ENCODE assay signal across 24 cellular contexts in genomic region chr11:126755494-126755893, GRCh38.
"Had no signal": no experiment of that assay in that cellular context is flagged by ENCODE, and none has a peak within 500 bp of the region (broad histone marks: within the 10 kb centered on the region; RNA-seq: fewer than 3 reads in every experiment).

No MANE protein-coding gene starts in this region.

- H3K27ac Mint-ChIP-seq: endodermal cell; memory B cell; mesothelial cell of epicardium; natural killer cell; stimulated activated naive B cell treated with anti-CD40 and anti-IgM and Interleukin-4, amounts not matched to agents 10 μg/mL and 1 μg/mL and 100 μg/mL, for 72 hours; stimulated activated naive CD8-positive, alpha-beta T cell treated with anti-CD3 and anti-CD28 coated beads, Interleukin-15, amount 100 ng/mL, for 72 hours had no signal

- H3K9me3 Mint-ChIP-seq: natural killer cell; stimulated activated naive B cell treated with anti-CD40 and anti-IgM and Interleukin-4, amounts not matched to agents 10 μg/mL and 1 μg/mL and 100 μg/mL, for 72 hours; stimulated activated naive CD8-positive, alpha-beta T cell treated with anti-CD3 and anti-CD28 coated beads, Interleukin-15, amount 100 ng/mL, for 72 hours had no signal

- ATAC-seq: heart right ventricle; lower lobe of right lung; natural killer cell; psoas muscle; stimulated activated naive B cell treated with anti-CD40 and anti-IgM and Interleukin-4, amounts not matched to agents 10 μg/mL and 1 μg/mL and 100 μg/mL, for 72 hours; stimulated activated naive CD8-positive, alpha-beta T cell treated with anti-CD3 and anti-CD28 coated beads, Interleukin-15, amount 100 ng/mL, for 72 hours; upper lobe of right lung had no signal

- H3K9ac ChIP-seq: parathyroid adenoma had no signal

- H3K36me3 ChIP-seq: colonic mucosa, heart right ventricle, left lung, lower lobe of right lung, sigmoid colon, tibial nerve, upper lobe of right lung had no signal

- H2AFZ ChIP-seq: parathyroid adenoma had no signal

- H3K9me3 ChIP-seq: colonic mucosa, heart right ventricle, left lung, lower lobe of right lung, psoas muscle, sigmoid colon, testis, tibial nerve, upper lobe of right lung had no signal

- DNase-seq: colonic mucosa; dermis blood vessel endothelial cell; endodermal cell; erythroblast; foreskin melanocyte; heart right ventricle; hypothalamus; islet precursor cell; left lung; lower lobe of right lung; natural killer cell; psoas muscle; sigmoid colon; stimulated activated CD4-positive, alpha-beta T cell treated with anti-CD3 and anti-CD28 coated beads, Interleukin-2, amount 100 ng/mL, for 24 hours; stimulated activated CD4-positive, alpha-beta T cell treated with anti-CD3 and anti-CD28 coated beads, Interleukin-4, amount 100 ng/mL, for 4 hours; stimulated activated naive B cell treated with anti-CD40 and anti-IgM and Interleukin-4, amounts not matched to agents 10 μg/mL and 1 μg/mL and 100 μg/mL, for 72 hours; stimulated activated naive CD8-positive, alpha-beta T cell treated with anti-CD3 and anti-CD28 coated beads, Interleukin-15, amount 100 ng/mL, for 72 hours; testis; upper lobe of right lung had no signal

- H3K4me1 ChIP-seq: colonic mucosa, heart right ventricle, left lung, lower lobe of right lung, parathyroid adenoma, psoas muscle, sigmoid colon, testis, tibial nerve, upper lobe of right lung had no signal

- H3K4me3 Mint-ChIP-seq: endodermal cell; memory B cell; mesothelial cell of epicardium; natural killer cell; stimulated activated naive B cell treated with anti-CD40 and anti-IgM and Interleukin-4, amounts not matched to agents 10 μg/mL and 1 μg/mL and 100 μg/mL, for 72 hours; stimulated activated naive CD8-positive, alpha-beta T cell treated with anti-CD3 and anti-CD28 coated beads, Interleukin-15, amount 100 ng/mL, for 72 hours had no signal

- H3K36me3 Mint-ChIP-seq: memory B cell; mesothelial cell of epicardium; natural killer cell; stimulated activated naive B cell treated with anti-CD40 and anti-IgM and Interleukin-4, amounts not matched to agents 10 μg/mL and 1 μg/mL and 100 μg/mL, for 72 hours had no signal

- H3K4me1 Mint-ChIP-seq: memory B cell; natural killer cell; stimulated activated naive B cell treated with anti-CD40 and anti-IgM and Interleukin-4, amounts not matched to agents 10 μg/mL and 1 μg/mL and 100 μg/mL, for 72 hours; stimulated activated naive CD8-positive, alpha-beta T cell treated with anti-CD3 and anti-CD28 coated beads, Interleukin-15, amount 100 ng/mL, for 72 hours had no signal

- H3K4me3 ChIP-seq: colonic mucosa, heart right ventricle, left lung, lower lobe of right lung, psoas muscle, sigmoid colon, skin epidermis, testis, tibial nerve, upper lobe of right lung had no signal

- H3K79me2 ChIP-seq: parathyroid adenoma had no signal

- H3K27me3 ChIP-seq: colonic mucosa, left lung, sigmoid colon, testis, tibial nerve, upper lobe of right lung had no signal

- H3K27ac ChIP-seq: colonic mucosa, heart right ventricle, left lung, lower lobe of right lung, parathyroid adenoma, psoas muscle, sigmoid colon, skin epidermis, testis, tibial nerve, upper lobe of right lung had no signal
